Comparison of ENCODE assay signal across 8 cellular contexts in the genomic region with DNA sequence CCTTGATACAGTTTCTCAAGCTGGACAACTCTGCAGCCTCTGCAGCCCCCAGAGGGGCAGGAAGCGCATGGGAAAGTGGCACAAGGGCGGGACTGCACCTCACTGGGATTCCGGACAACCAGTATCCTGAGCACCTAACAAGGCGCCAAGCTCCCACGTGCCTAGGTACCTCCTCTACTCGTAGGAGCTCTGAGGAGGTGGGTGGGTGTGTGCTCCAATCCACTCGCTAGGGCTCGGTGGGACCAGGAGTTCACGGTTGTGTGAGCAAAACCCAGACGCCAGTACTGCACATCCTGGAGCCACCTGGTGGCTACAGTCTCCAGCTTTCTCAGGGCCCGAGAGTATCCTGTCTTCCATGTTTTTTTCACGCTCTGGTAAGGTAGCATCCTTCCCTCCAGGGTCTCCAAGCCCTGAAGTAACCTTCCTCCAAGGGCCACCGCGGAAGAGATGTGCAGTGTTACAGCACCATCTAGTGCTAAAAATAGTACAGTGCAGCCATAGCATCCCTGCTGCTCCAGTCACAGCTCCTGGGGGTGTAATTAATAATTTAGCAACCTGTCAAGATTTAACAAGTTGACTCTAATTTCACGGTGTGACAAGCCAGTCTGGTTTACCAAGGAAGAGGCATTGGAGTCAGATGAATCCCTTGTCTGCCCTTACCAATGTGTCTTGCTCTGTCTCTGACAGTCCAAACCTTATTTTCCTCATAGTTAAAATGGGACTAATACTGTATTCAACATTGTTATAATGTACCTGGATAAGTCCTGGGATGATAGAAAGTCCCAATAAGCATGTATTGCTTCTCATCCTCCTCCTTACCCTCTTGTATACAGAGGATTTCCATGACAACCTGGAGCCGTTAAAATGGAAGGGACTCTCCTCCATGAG.
DNase-seq lines count a peak whose midpoint lies in the region; TF ChIP-seq lines count a peak whose summit lies in the region.

No MANE protein-coding gene starts in this region.

- no peaks in the 10 kb centered on the region for H3K9me3 ChIP-seq in HAP-1
- H3K9me3 ChIP-seq in MM.1S (replicated peaks; ENCODE audit: insufficient read depth, low read length), result no peaks in the 10 kb centered on the region
- H3K9me3 ChIP-seq in SU-DHL-6 (ENCODE audit: insufficient read depth, low read length), result no peaks in the 10 kb centered on the region

- H3K4me3 ChIP-seq in HAP-1 (no peak overlapping the region), MM.1S (ENCODE audit: low read length) (no peak overlapping the region), SU-DHL-6 (ENCODE audit: insufficient read depth, low read length, poor library complexity, severe bottlenecking) (no peak overlapping the region)

- in situ Hi-C loops in HAP-1 (cut with MboI; ENCODE audit: low sequenced_read_pairs), result no loop called here
- in situ Hi-C loops in T47D (cut with HindIII; ENCODE audit: low pct_unique_long_range_greater_than_20kb, low sequenced_read_pairs), result no loop called here

- H3K4me2 ChIP-seq in MM.1S (ENCODE audit: low read depth, low read length) (no peak overlapping the region), SU-DHL-6 (ENCODE audit: low read depth, low read length, poor library complexity, severe bottlenecking) (no peak overlapping the region)

- H3K9ac ChIP-seq in MM.1S (ENCODE audit: low read length), result no peak overlapping the region
- no peak overlapping the region for H3K9ac ChIP-seq in SU-DHL-6 (ENCODE audit: low read length)

- H3K79me2 ChIP-seq in MM.1S (ENCODE audit: low read length) (no peaks in the 10 kb centered on the region), SU-DHL-6 (ENCODE audit: insufficient read depth, low read length) (no peaks in the 10 kb centered on the region)

- no peaks in the 10 kb centered on the region for H3K27me3 ChIP-seq in HAP-1 (ENCODE audit: low read depth)
- no peaks in the 10 kb centered on the region for H3K27me3 ChIP-seq in MM.1S (replicated peaks; ENCODE audit: insufficient read depth, low read length)
- H3K27me3 ChIP-seq in SU-DHL-6 (ENCODE audit: low read length), result no peaks in the 10 kb centered on the region

- no peaks in the 10 kb centered on the region; the same call in 1 of the 2 replicates for H3K4me1 ChIP-seq in HAP-1
- H3K4me1 ChIP-seq in MM.1S (ENCODE audit: low read length), result no peaks in the 10 kb centered on the region

- H3K27ac ChIP-seq in MM.1S (ENCODE audit: low read length) (no peak overlapping the region), SU-DHL-6 (ENCODE audit: low read depth, low read length) (no peak overlapping the region)

- H2AFZ ChIP-seq in MM.1S (ENCODE audit: low read length) (no peak overlapping the region), SU-DHL-6 (ENCODE audit: low read depth, low read length, severe bottlenecking) (no peak overlapping the region)

- peak; percentile 41 for DNase-seq in NCI-H510A treated with DMSO at 0.1 percent for 48 hours (lab: John Stamatoyannopoulos, UW)
- no peak for DNase-seq in NCI-H510A (lab: John Stamatoyannopoulos, UW)
- DNase-seq in HAP-1 (ENCODE audit: low spot score in 2 of 2), result peak; percentile 59 to 65
- peak; percentile 35 for DNase-seq in MM.1S
- peak; percentile 51 to 69 for DNase-seq in T47D (ENCODE audit: low read depth in 1 of 2, low spot score in 1 of 2)
- peak; percentile 78 for DNase-seq in islet precursor cell
- peak; percentile 7 to 19 for DNase-seq in stimulated activated CD4-positive, alpha-beta T cell treated with anti-CD3 and anti-CD28 coated beads, Interleukin-4, amount 100 ng/mL, for 48 hours (ENCODE audit: low read depth in 2 of 2)

- peak; percentile 87 for TF ChIP-seq CTCF in MM.1S (IDR thresholded peaks at IDR 0.05; ENCODE audit: low read length)
- peak; percentile 95 for TF ChIP-seq CTCF in SU-DHL-6 (IDR thresholded peaks at IDR 0.05; ENCODE audit: insufficient read depth, low read length, poor library complexity, severe bottlenecking)

- no peaks in the 10 kb centered on the region; the same call in 1 of the 2 replicates for H3K36me3 ChIP-seq in HAP-1 (replicated peaks)
- no peaks in the 10 kb centered on the region for H3K36me3 ChIP-seq in MM.1S (replicated peaks; ENCODE audit: insufficient read depth, low read length)
- H3K36me3 ChIP-seq in SU-DHL-6 (ENCODE audit: low read length), result no peaks in the 10 kb centered on the region

- H3F3A ChIP-seq in MM.1S (ENCODE audit: insufficient read depth, low read length) (no peaks in the 10 kb centered on the region), SU-DHL-6 (ENCODE audit: insufficient read depth) (no peaks in the 10 kb centered on the region)

- H3K9me2 ChIP-seq in MM.1S (replicated peaks; ENCODE audit: insufficient read depth, low read length) (no peaks in the 10 kb centered on the region), SU-DHL-6 (replicated peaks; ENCODE audit: insufficient read depth, low read length) (no peaks in the 10 kb centered on the region)

- H4K20me1 ChIP-seq in MM.1S (ENCODE audit: insufficient read depth, low read length) (no peaks in the 10 kb centered on the region), SU-DHL-6 (ENCODE audit: low read depth, low read length) (no peaks in the 10 kb centered on the region)
